Comparison of ENCODE assay signal across 10 cellular contexts in the genomic region with DNA sequence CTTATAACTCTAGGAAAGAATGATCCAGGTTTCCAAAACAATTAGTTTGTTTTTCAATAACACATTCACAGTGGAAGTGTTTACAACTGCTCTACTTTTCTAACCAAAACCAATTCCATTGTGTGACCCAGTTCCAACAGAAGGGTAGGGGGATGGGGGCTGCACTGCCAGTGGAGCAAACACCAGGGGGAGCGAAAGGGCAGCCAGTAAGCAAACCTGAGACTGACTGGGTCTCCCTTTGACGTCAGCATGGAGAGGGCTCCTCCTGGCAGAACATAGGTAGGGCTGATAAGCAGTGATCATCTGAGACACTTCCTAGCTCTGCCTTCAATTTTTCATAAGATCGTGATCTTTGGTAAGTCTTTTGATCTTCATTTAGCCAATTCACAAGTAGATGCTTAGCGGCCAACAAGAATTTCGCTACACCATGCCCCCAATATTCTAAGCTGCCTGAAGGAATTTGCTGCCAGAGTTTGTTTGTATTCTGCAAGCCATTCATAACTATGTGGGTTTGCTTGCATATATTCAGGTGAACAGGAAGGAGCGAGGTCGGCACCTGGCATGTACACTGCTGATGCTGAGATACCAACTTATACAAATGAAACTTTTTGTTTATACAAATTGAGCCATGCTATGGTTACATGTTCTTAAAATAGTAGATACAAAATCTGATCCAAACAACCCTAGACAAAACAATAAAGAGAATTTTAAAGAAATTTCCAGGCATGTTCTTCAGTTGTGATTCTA. TPM values are rescaled to one million over a fixed set of nuclear protein-coding genes. Genes with fewer than 3 reads are reported as not detected.
DNase-seq lines count a peak whose midpoint lies in the region; TF ChIP-seq lines count a peak whose summit lies in the region.
"Had no signal": no experiment of that assay in that cellular context is flagged by ENCODE, and none has a peak within 500 bp of the region (broad histone marks: within the 10 kb centered on the region; RNA-seq: fewer than 3 reads in every experiment).

No MANE protein-coding gene starts in this region.

- H3K4me2 ChIP-seq in OCI-LY7 (ENCODE audit: low read length) = no peak overlapping the region

- 0 out of 2 replicates have a peak, but pooled peaks have one; percentile 23 for TF ChIP-seq CTCF in AG04450 (IDR thresholded peaks at IDR 0.05; ENCODE audit: low read depth, low read length)
- TF ChIP-seq CTCF in HFFc6 (IDR thresholded peaks at IDR 0.05) = 0 out of 2 replicates have a peak, but pooled peaks have one; percentile 7
- TF ChIP-seq CTCF in OCI-LY7 (conservative IDR thresholded peaks at IDR 0.05; ENCODE audit: low read length) = no peak; the same call in 1 of the 2 replicates
- no peak for TF ChIP-seq CTCF in Calu3 (IDR thresholded peaks at IDR 0.05; ENCODE audit: unreplicated experiment)

- H3K9me3 ChIP-seq in AG04450 (ENCODE audit: control insufficient read depth, insufficient read depth, low read length) = peaks cover 5% of the 10 kb centered on the region; the same call in 1 of the 2 replicates
- H3K9me3 ChIP-seq in SJCRH30 (replicated peaks) = no peaks in the 10 kb centered on the region
- H3K9me3 ChIP-seq in OCI-LY7 (ENCODE audit: low read length) = no peaks in the 10 kb centered on the region

- POLR2A ChIA-PET in AG04450 (lab: Yijun Ruan, JAX) = no interaction called here
- POLR2A ChIA-PET in OCI-LY7 (lab: Charles Lee) = no interaction called here

- no peaks in the 10 kb centered on the region for H3K79me2 ChIP-seq in OCI-LY7 (ENCODE audit: insufficient read depth, low read depth, low read length)

- CTCF ChIA-PET in AG04450 (lab: Charles Lee) (no interaction called here), OCI-LY7 (lab: Charles Lee; ENCODE audit: unreplicated experiment) (no interaction called here), Calu3 (lab: Charles Lee) (no interaction called here)

- DNase-seq in AG04450 (ENCODE audit: low read depth, low spot score) (no peak), HFFc6 (no peak), SJCRH30 (peak; percentile 23 to 46), iris pigment epithelial cell (ENCODE audit: low read depth) (peak; percentile 14), NCI-H2081 treated with DMSO at 0.1 percent for 48 hours (lab: John Stamatoyannopoulos, UW) (no peak), hippocampal formation (lab: John Stamatoyannopoulos, UW) (no peak), OCI-LY7 (ENCODE audit: low spot score) (no peak), Calu3 (no peak)
- DNase-seq: activated T-cell treated with anti-CD3 and anti-CD28 coated beads, Interleukin-2, amount 50 U/mL, for 24 hours had no signal

- H3K27me3 Mint-ChIP-seq in HFFc6 (ENCODE audit: insufficient read depth) = 0 out of 2 replicates have a peak, but pooled peaks cover 2% of the 10 kb centered on the region
- no peaks in the 10 kb centered on the region for H3K27me3 Mint-ChIP-seq in Calu3 (ENCODE audit: unreplicated experiment)

- H3K27ac ChIP-seq in AG04450 (ENCODE audit: low read depth, low read length) (no peak overlapping the region), SJCRH30 (no peak overlapping the region), OCI-LY7 (ENCODE audit: low read depth, low read length, poor library complexity, severe bottlenecking) (no peak overlapping the region)

- no peaks in the 10 kb centered on the region for H3K9me3 Mint-ChIP-seq in HFFc6
- H3K9me3 Mint-ChIP-seq in Calu3 (ENCODE audit: low read depth, unreplicated experiment) = peaks cover 10% of the 10 kb centered on the region
- H3K9me3 Mint-ChIP-seq: activated T-cell treated with anti-CD3 and anti-CD28 coated beads, Interleukin-2, amount 50 U/mL, for 24 hours had no signal

- no peak overlapping the region for H3K4me3 ChIP-seq in AG04450 (ENCODE audit: low read depth, low read length)
- H3K4me3 ChIP-seq in SJCRH30 = no peak overlapping the region
- no peak overlapping the region for H3K4me3 ChIP-seq in OCI-LY7 (ENCODE audit: low read depth, low read length, poor library complexity, severe bottlenecking)
- H3K4me3 ChIP-seq: lung had no signal

- H4K20me1 ChIP-seq in OCI-LY7 (ENCODE audit: insufficient read depth, low read length) = no peaks in the 10 kb centered on the region

- no peaks in the 10 kb centered on the region for H3K27me3 ChIP-seq in AG04450 (ENCODE audit: control insufficient read depth, insufficient read depth, low read length)
- no peaks in the 10 kb centered on the region for H3K27me3 ChIP-seq in SJCRH30

- no peak overlapping the region for H2AFZ ChIP-seq in OCI-LY7 (ENCODE audit: low read length)

- no peaks in the 10 kb centered on the region for H3K4me1 ChIP-seq in SJCRH30
- H3K4me1 ChIP-seq in OCI-LY7 (ENCODE audit: insufficient read depth, low read length, poor library complexity, severe bottlenecking) = no peaks in the 10 kb centered on the region

- no peaks in the 10 kb centered on the region for H3K36me3 Mint-ChIP-seq in HFFc6 (ENCODE audit: low read depth)
- H3K36me3 Mint-ChIP-seq in Calu3 (ENCODE audit: insufficient read depth, unreplicated experiment) = no peaks in the 10 kb centered on the region

- H3K4me3 Mint-ChIP-seq in HFFc6 (no peak overlapping the region), Calu3 (ENCODE audit: low read depth, unreplicated experiment) (no peak overlapping the region)
- H3K4me3 Mint-ChIP-seq: activated T-cell treated with anti-CD3 and anti-CD28 coated beads, Interleukin-2, amount 50 U/mL, for 24 hours had no signal

- H3K4me1 Mint-ChIP-seq in HFFc6 (ENCODE audit: low read depth) = no peaks in the 10 kb centered on the region
- H3K4me1 Mint-ChIP-seq in Calu3 (ENCODE audit: low read depth, unreplicated experiment) = no peaks in the 10 kb centered on the region

- no peaks in the 10 kb centered on the region for H3K9me2 ChIP-seq in OCI-LY7 (ENCODE audit: insufficient read depth, low read length)

- BruUV-seq in OCI-LY7 (replicated peaks; lab: Mats Ljungman, UMichigan) (no TSS peak), Calu3 (replicated peaks; lab: Mats Ljungman, UMichigan) (no TSS peak)

- H3K27ac Mint-ChIP-seq in HFFc6 (no peak overlapping the region), Calu3 (ENCODE audit: unreplicated experiment) (no peak overlapping the region)
- H3K27ac Mint-ChIP-seq: activated T-cell treated with anti-CD3 and anti-CD28 coated beads, Interleukin-2, amount 50 U/mL, for 24 hours had no signal

- intact Hi-C loops in OCI-LY7 (cut with micrococcal nuclease; ENCODE audit: unreplicated experiment) = no loop called here
- intact Hi-C loops in Calu3 (cut with micrococcal nuclease; ENCODE audit: unreplicated experiment) = no loop called here

- H3K36me3 ChIP-seq in SJCRH30 = no peaks in the 10 kb centered on the region
- no peaks in the 10 kb centered on the region for H3K36me3 ChIP-seq in OCI-LY7 (ENCODE audit: insufficient read depth, low read length)

RNA-seq across cellular contexts. Expression of gene ST6GAL2, which starts 45.9 kb away (rescaled TPM):
- 0.06 TPM in 1 of 2 replicates, not detected in the other for polyA plus RNA-seq in AG04450 (2011; rRNA removed)
- polyA minus RNA-seq in AG04450 (2011; rRNA and poly(A)+ RNA removed) = 0.05 TPM in 1 of 2 replicates, not detected in the other
- under 1 TPM in 2 of 6 experiments, not detected in 4; 0.14 to 0.24 TPM for total RNA-seq in HFFc6 (2021; fragmentation: NEBNext Ultra II Directional; extraction: Animal tissue kit (Norgen Biotek cat#: 25700))
- 1.7 and 2.2 TPM in 2 replicates for total RNA-seq in SJCRH30 (2014; rRNA removed; shearing (Covaris generic))
- total RNA-seq in OCI-LY7 (2014; rRNA removed; shearing (Covaris generic)) = not detected in 2 replicates
- total RNA-seq in OCI-LY7 (2022) = not detected in 2 replicates
- not detected in 2 replicates for total RNA-seq in Calu3 (2022)

Comparison
In these comparisons a context has a peak if more than half of its experiments do, and no peak if none do; other contexts are left out.
1. DNase-seq: peak in SJCRH30 (2 of 2) and iris pigment epithelial cell (single experiment); none in AG04450 (single experiment), HFFc6 (single experiment), NCI-H2081 treated with DMSO at 0.1 percent for 48 hours (single experiment), hippocampal formation (0 of 2), OCI-LY7 (single experiment) and Calu3 (single experiment).
2. CTCF ChIP-seq: peak in AG04450 (single experiment) and HFFc6 (single experiment); none in OCI-LY7 (single experiment) and Calu3 (single experiment).